Comparison of ENCODE assay signal across 18 cellular contexts in genomic region chr4:156321203-156321602, GRCh38.
DNase-seq lines count a peak whose midpoint lies in the region; ATAC-seq and TF ChIP-seq lines count a peak whose summit lies in the region.
"Had no signal": no experiment of that assay in that cellular context is flagged by ENCODE, and none has a peak within 500 bp of the region (broad histone marks: within the 10 kb centered on the region; RNA-seq: fewer than 3 reads in every experiment).

No MANE protein-coding gene starts in this region.

- H3K36me3 Mint-ChIP-seq in activated T-helper 17 cell treated with anti-CD3 and anti-CD28 coated beads, Interleukin-2, amount 50 U/mL, for 72 hours (ENCODE audit: low read depth), result no peaks in the 10 kb centered on the region
- H3K36me3 Mint-ChIP-seq: activated naive CD4-positive, alpha-beta T cell treated with anti-CD3 and anti-CD28 coated beads, Interleukin-2, amount 10 ng/mL, durations not matched to agents 7 days and 5 days had no signal

- H3K27ac ChIP-seq in osteoblast (ENCODE audit: low read depth, low read length), result peak overlapping the region; percentile 80
- H3K27ac ChIP-seq: HL-60, SJSA1, upper lobe of right lung had no signal

- no peak overlapping the region for H3K27ac Mint-ChIP-seq in activated T-helper 17 cell treated with anti-CD3 and anti-CD28 coated beads, Interleukin-2, amount 50 U/mL, for 72 hours
- H3K27ac Mint-ChIP-seq: activated naive CD4-positive, alpha-beta T cell treated with anti-CD3 and anti-CD28 coated beads, Interleukin-2, amount 10 ng/mL, durations not matched to agents 7 days and 5 days; GM23338 had no signal

- H4K20me1 ChIP-seq in osteoblast (ENCODE audit: insufficient read depth, low read length), result no peaks in the 10 kb centered on the region

- no peaks in the 10 kb centered on the region for H3K9me3 ChIP-seq in osteoblast (ENCODE audit: low read depth, low read length)
- H3K9me3 ChIP-seq: SJSA1 had no signal

- H3K4me3 ChIP-seq in epithelial cell of esophagus (ENCODE audit: low read length), result no peak overlapping the region
- no peak overlapping the region for H3K4me3 ChIP-seq in osteoblast (ENCODE audit: insufficient read depth, low read length)
- H3K4me3 ChIP-seq: GM23338, SJSA1, upper lobe of right lung had no signal

- no peak for ATAC-seq in activated T-helper 17 cell treated with anti-CD3 and anti-CD28 coated beads, Interleukin-2, amount 50 U/mL, for 72 hours (replicated peaks)
- ATAC-seq: esophagus mucosa, GM23338, upper lobe of right lung had no signal

- no peak overlapping the region for H3K4me3 Mint-ChIP-seq in activated T-helper 17 cell treated with anti-CD3 and anti-CD28 coated beads, Interleukin-2, amount 50 U/mL, for 72 hours
- H3K4me3 Mint-ChIP-seq: activated naive CD4-positive, alpha-beta T cell treated with anti-CD3 and anti-CD28 coated beads, Interleukin-2, amount 10 ng/mL, durations not matched to agents 7 days and 5 days; GM23338 had no signal

- no peaks in the 10 kb centered on the region for H3K27me3 Mint-ChIP-seq in activated T-helper 17 cell treated with anti-CD3 and anti-CD28 coated beads, Interleukin-2, amount 50 U/mL, for 72 hours
- H3K27me3 Mint-ChIP-seq: activated naive CD4-positive, alpha-beta T cell treated with anti-CD3 and anti-CD28 coated beads, Interleukin-2, amount 10 ng/mL, durations not matched to agents 7 days and 5 days had no signal

- DNase-seq in COLO829 (ENCODE audit: low spot score) (peak; percentile 26), NCI-H226 (peak; percentile 94), epithelial cell of esophagus (ENCODE audit: low read depth) (peak; percentile 89), osteoblast (ENCODE audit: insufficient read length, low spot score, missing footprints) (peak; percentile 53), GDM1 (lab: John Stamatoyannopoulos, UW) (no peak), SW 1271 (lab: John Stamatoyannopoulos, UW) (no peak), NOMO-1 (lab: John Stamatoyannopoulos, UW; ENCODE audit: unreplicated experiment in 2 of 2) (no peak)
- DNase-seq: activated naive CD4-positive, alpha-beta T cell treated with anti-CD3 and anti-CD28 coated beads, Interleukin-2, amount 10 ng/mL, durations not matched to agents 7 days and 5 days; C1 segment of cervical spinal cord; NCI-H2029; stimulated activated CD4-positive, alpha-beta T cell treated with anti-CD3 and anti-CD28 coated beads, Interleukin-1b, Interleukin-23, amount 100 ng/mL, for 48 hours; stimulated activated CD8-positive, alpha-beta memory T cell treated with anti-CD3 and anti-CD28 coated beads, Interleukin-4, amount 100 ng/mL, for 48 hours; upper lobe of right lung had no signal

- peak overlapping the region; percentile 45 for H3K4me2 ChIP-seq in osteoblast (ENCODE audit: insufficient read depth, low read length)
- H3K4me2 ChIP-seq: GM23338 had no signal

- TF ChIP-seq CTCF in epithelial cell of esophagus (IDR thresholded peaks at IDR 0.05; ENCODE audit: insufficient read depth, low read depth, low read length, missing control alignments) (no peak), osteoblast (IDR thresholded peaks at IDR 0.05; ENCODE audit: extremely low read depth, low read depth, low read length) (no peak)

- peaks cover 32% of the 10 kb centered on the region for H3K4me1 ChIP-seq in osteoblast (ENCODE audit: insufficient read depth, low read length)
- H3K4me1 ChIP-seq: upper lobe of right lung had no signal

- no peaks in the 10 kb centered on the region for H3K79me2 ChIP-seq in osteoblast (ENCODE audit: insufficient read depth, low read length)

- H2AFZ ChIP-seq in osteoblast (ENCODE audit: low read length), result no peak overlapping the region
- H2AFZ ChIP-seq: GM23338 had no signal

- H3K9me3 Mint-ChIP-seq in activated T-helper 17 cell treated with anti-CD3 and anti-CD28 coated beads, Interleukin-2, amount 50 U/mL, for 72 hours, result peaks cover 4% of the 10 kb centered on the region

- no peaks in the 10 kb centered on the region for H3K36me3 ChIP-seq in osteoblast (ENCODE audit: insufficient read depth, low read length)
- H3K36me3 ChIP-seq: SJSA1, upper lobe of right lung had no signal

- no peaks in the 10 kb centered on the region for H3K27me3 ChIP-seq in osteoblast (ENCODE audit: insufficient read depth, low read length)
- H3K27me3 ChIP-seq: SJSA1, upper lobe of right lung had no signal

- H3K4me1 Mint-ChIP-seq in activated T-helper 17 cell treated with anti-CD3 and anti-CD28 coated beads, Interleukin-2, amount 50 U/mL, for 72 hours, result no peaks in the 10 kb centered on the region
- H3K4me1 Mint-ChIP-seq: activated naive CD4-positive, alpha-beta T cell treated with anti-CD3 and anti-CD28 coated beads, Interleukin-2, amount 10 ng/mL, durations not matched to agents 7 days and 5 days had no signal

Comparison
In these comparisons a context has a peak if more than half of its experiments do, and no peak if none do; other contexts are left out.
1. DNase-seq: peak in COLO829 (single experiment), NCI-H226 (single experiment), epithelial cell of esophagus (single experiment) and osteoblast (single experiment); none in GDM1 (single experiment), SW 1271 (0 of 2) and NOMO-1 (0 of 2).